In genomic region chr15:101128191-101128590, GRCh38 we compare ENCODE assay signal across 1 cellular context.
TF ChIP-seq lines count a peak whose summit lies in the region.

No MANE protein-coding gene starts in this region.

TF ChIP-seq in HEK293, 187 proteins besides CTCF, POLR2A, EP300 and RAD21 (continued from another document):
- no peak for TF ChIP-seq ZSCAN4 (tag by site-specific recombination; IDR thresholded peaks at IDR 0.05)
